8 cellular contexts compared by ENCODE assay signal in the genomic region with DNA sequence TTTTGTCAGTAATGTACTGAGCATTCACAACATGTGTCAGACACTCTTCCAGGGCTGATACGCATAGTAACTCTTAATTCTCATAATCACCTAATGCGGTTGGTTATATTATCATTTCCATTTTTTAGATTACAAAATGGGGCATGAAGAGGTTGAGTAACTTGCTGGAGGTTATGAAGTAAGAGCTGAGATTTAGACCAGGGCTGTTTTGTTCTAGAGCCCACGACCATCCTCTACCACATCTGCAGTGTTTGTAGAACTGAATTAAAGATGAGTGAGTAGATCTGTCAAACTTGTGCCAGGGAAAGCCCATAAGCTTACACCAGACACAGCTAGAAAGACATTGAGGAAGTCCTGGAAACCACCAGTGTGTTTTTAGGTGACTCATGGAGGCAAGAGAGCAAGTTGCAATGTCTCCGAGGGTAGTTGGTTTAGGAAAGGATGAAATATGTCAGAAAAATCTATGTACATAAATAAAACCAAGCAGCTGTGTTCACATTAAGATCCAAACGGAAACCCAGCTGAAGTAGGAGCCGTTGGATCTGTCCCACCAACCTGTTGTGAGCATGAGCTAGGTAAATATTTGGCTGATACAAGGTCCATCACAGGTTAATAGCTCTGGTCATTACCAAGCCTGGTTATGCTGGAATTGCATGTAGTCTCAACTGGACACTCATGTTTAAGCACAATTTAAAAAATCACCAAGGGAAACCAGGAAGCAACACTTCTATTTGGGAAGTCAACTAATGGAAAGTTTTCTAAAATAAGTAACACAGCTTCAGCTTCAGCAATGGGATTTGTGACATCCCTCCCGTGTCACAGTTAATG. TPM values are rescaled to one million over a fixed set of nuclear protein-coding genes. Genes with fewer than 3 reads are reported as not detected.
DNase-seq lines count a peak whose midpoint lies in the region; ATAC-seq lines count a peak whose summit lies in the region.

No MANE protein-coding gene starts in this region.

- intact Hi-C loops in activated naive CD4-positive, alpha-beta T cell treated with anti-CD3 and anti-CD28 coated beads for 36 hours (cut with micrococcal nuclease) = no loop called here
- intact Hi-C loops in left cardiac atrium (cut with DNase I) = no loop called here

- peak overlapping the region; percentile 19 for H3K27ac ChIP-seq in subcutaneous abdominal adipose tissue (ENCODE audit: low read depth, low read length)

- no peak overlapping the region for H3K4me3 Mint-ChIP-seq in activated naive CD4-positive, alpha-beta T cell treated with anti-CD3 and anti-CD28 coated beads for 36 hours
- H3K4me3 Mint-ChIP-seq in T-helper 17 cell = no peak overlapping the region

- H3K27me3 Mint-ChIP-seq in activated naive CD4-positive, alpha-beta T cell treated with anti-CD3 and anti-CD28 coated beads for 36 hours (ENCODE audit: low read depth) = peaks cover 22% of the 10 kb centered on the region
- peaks cover 55% of the 10 kb centered on the region for H3K27me3 Mint-ChIP-seq in T-helper 17 cell

- no peaks in the 10 kb centered on the region for H3K27me3 ChIP-seq in subcutaneous abdominal adipose tissue (ENCODE audit: control insufficient read depth in 5 of 5, insufficient read depth in 4 of 5, low read length in 5 of 5)

- H3K9me3 Mint-ChIP-seq in activated naive CD4-positive, alpha-beta T cell treated with anti-CD3 and anti-CD28 coated beads for 36 hours = no peaks in the 10 kb centered on the region

- no peak overlapping the region for H3K4me3 ChIP-seq in subcutaneous abdominal adipose tissue (ENCODE audit: low read depth in 1 of 5, low read length in 5 of 5)

- DNase-seq in activated naive CD4-positive, alpha-beta T cell treated with anti-CD3 and anti-CD28 coated beads for 36 hours = peak; percentile 38
- no peak for DNase-seq in activated naive CD4-positive, alpha-beta T cell treated with anti-CD3 and anti-CD28 coated beads, Interleukin-2, amount 50 U/mL, for 16 hours
- DNase-seq in T-helper 17 cell (no peak), left cardiac atrium (no peak), NCI-H526 treated with DMSO at 0.1 percent for 48 hours (lab: John Stamatoyannopoulos, UW) (no peak), SW 1271 (lab: John Stamatoyannopoulos, UW) (no peak)

- peak; percentile 66 for ATAC-seq in T-helper 17 cell
- peak; percentile 22 to 76 for ATAC-seq in left cardiac atrium
- ATAC-seq in HG03378 (IDR thresholded peaks at IDR 0.05; ENCODE audit: unreplicated experiment) = no peak

- H3K9me3 ChIP-seq in T-helper 17 cell (ENCODE audit: control insufficient read depth, low read length, poor library complexity, severe bottlenecking) (no peaks in the 10 kb centered on the region), subcutaneous abdominal adipose tissue (ENCODE audit: control insufficient read depth in 5 of 5, low read length in 5 of 5) (peaks cover 0 to 5% (median 0%) of the 10 kb centered on the region in 5 donors)

- H3K4me1 Mint-ChIP-seq in activated naive CD4-positive, alpha-beta T cell treated with anti-CD3 and anti-CD28 coated beads for 36 hours (ENCODE audit: low read depth) = peaks cover 14% of the 10 kb centered on the region
- H3K4me1 Mint-ChIP-seq in T-helper 17 cell = peaks cover 10% of the 10 kb centered on the region

- no peaks in the 10 kb centered on the region for H3K36me3 ChIP-seq in subcutaneous abdominal adipose tissue (ENCODE audit: control insufficient read depth in 5 of 5, insufficient read depth in 5 of 5, low read length in 5 of 5)

- CTCF ChIA-PET in activated naive CD4-positive, alpha-beta T cell treated with anti-CD3 and anti-CD28 coated beads for 36 hours (lab: Charles Lee) = interaction anchor here (0.5 to 2.5 kb wide), 6 partner anchors 18 to 234 kb away, joined by 3 to 17 read pairs (median 4); no protein-coding TSS in a partner anchor

- no peak overlapping the region for H3K27ac Mint-ChIP-seq in activated naive CD4-positive, alpha-beta T cell treated with anti-CD3 and anti-CD28 coated beads for 36 hours
- H3K27ac Mint-ChIP-seq in T-helper 17 cell = no peak overlapping the region

- H3K9ac ChIP-seq in subcutaneous abdominal adipose tissue (ENCODE audit: low read length in 5 of 5) = no peak overlapping the region

- peaks cover 0 to 25% (median 16%) of the 10 kb centered on the region in 5 donors for H3K4me1 ChIP-seq in subcutaneous abdominal adipose tissue (ENCODE audit: control insufficient read depth in 5 of 5, insufficient read depth in 5 of 5, low read length in 5 of 5)

- no peaks in the 10 kb centered on the region for H3K36me3 Mint-ChIP-seq in activated naive CD4-positive, alpha-beta T cell treated with anti-CD3 and anti-CD28 coated beads for 36 hours (ENCODE audit: low read depth)
- peaks cover 2% of the 10 kb centered on the region for H3K36me3 Mint-ChIP-seq in T-helper 17 cell (ENCODE audit: low read depth)

RNA-seq across cellular contexts. Expression of gene PLEKHG3, which starts 49.9 kb away (rescaled TPM):
- 1 to 10 TPM in 1 of 2 experiments, under 1 TPM in 1; 0.48 to 1.1 TPM for total RNA-seq in activated naive CD4-positive, alpha-beta T cell treated with anti-CD3 and anti-CD28 coated beads for 36 hours
- total RNA-seq in T-helper 17 cell = 10 to 100 TPM; 61.4 to 65.5 TPM
- 10 to 100 TPM; 29.4 to 37.7 TPM for total RNA-seq in left cardiac atrium

Comparison
In these comparisons a context has a peak if more than half of its experiments do, and no peak if none do; other contexts are left out.
1. RNA of gene PLEKHG3, which starts 49.9 kb away (total RNA-seq): 61.4 to 65.5 TPM in T-helper 17 cell and 29.4 to 37.7 TPM in left cardiac atrium; 0.48 to 1.1 TPM in activated naive CD4-positive, alpha-beta T cell treated with anti-CD3 and anti-CD28 coated beads for 36 hours; every median in the first group is over 10 times any median in the second.